8 cellular contexts compared by ENCODE assay signal in genomic region chr13:39616087-39616694, GRCh38. TPM values are rescaled to one million over a fixed set of nuclear protein-coding genes. Genes with fewer than 3 reads are reported as not detected.
DNase-seq lines count a peak whose midpoint lies in the region; ATAC-seq and TF ChIP-seq lines count a peak whose summit lies in the region.

No MANE protein-coding gene starts in this region.

- H3K9ac ChIP-seq in OCI-LY1 (ENCODE audit: low read length), result no peak overlapping the region

- H2AFZ ChIP-seq in OCI-LY1 (ENCODE audit: low read length), result no peak overlapping the region

- no peak overlapping the region for H3K4me3 Mint-ChIP-seq in CD4-positive, alpha-beta memory T cell

- no peaks in the 10 kb centered on the region for H4K20me1 ChIP-seq in OCI-LY1 (ENCODE audit: insufficient read depth, low read length)

- DNase-seq in CD4-positive, alpha-beta memory T cell, result peak; percentile 39 to 44 (median 40)
- DNase-seq in amniotic epithelial cell (ENCODE audit: low read depth) (peak; percentile 56), left ventricle myocardium inferior (no peak), renal cortical epithelial cell (ENCODE audit: low read depth) (peak; percentile 61)
- no peak for DNase-seq in activated effector memory CD4-positive, alpha-beta T cell treated with Interleukin-2 at 50 U/mL for 16 hours

- peak; percentile 85 for TF ChIP-seq RAD21 in Ishikawa (IDR thresholded peaks at IDR 0.05; ENCODE audit: low read depth)

- H3K27me3 Mint-ChIP-seq in CD4-positive, alpha-beta memory T cell, result peaks cover 0 to 7% of the 10 kb centered on the region in 2 donors

- no peaks in the 10 kb centered on the region for H3K9me3 ChIP-seq in CD4-positive, alpha-beta memory T cell (ENCODE audit: control insufficient read depth in 1 of 2, low read length in 2 of 2)
- H3K9me3 ChIP-seq in OCI-LY1 (ENCODE audit: low read length) (no peaks in the 10 kb centered on the region), left ventricle myocardium inferior (replicated peaks) (no peaks in the 10 kb centered on the region)

- CTCF ChIA-PET in CD4-positive, alpha-beta memory T cell (lab: Charles Lee; ENCODE audit: partially characterized antibody), result interaction anchor here (0.5 to 1.5 kb wide), 25 partner anchors 9 to 565 kb away, joined by 3 to 10 read pairs (median 3); no protein-coding TSS in a partner anchor

- no peaks in the 10 kb centered on the region for H3K36me3 Mint-ChIP-seq in CD4-positive, alpha-beta memory T cell

- H3K4me1 ChIP-seq in CD4-positive, alpha-beta memory T cell (ENCODE audit: insufficient read depth, low read length), result no peaks in the 10 kb centered on the region
- H3K4me1 ChIP-seq in OCI-LY1 (ENCODE audit: insufficient read depth, low read length, severe bottlenecking), result no peaks in the 10 kb centered on the region
- H3K4me1 ChIP-seq in left ventricle myocardium inferior, result peaks cover 6% of the 10 kb centered on the region

- no peaks in the 10 kb centered on the region for H3K9me2 ChIP-seq in OCI-LY1 (ENCODE audit: low read depth, low read length)

- H3K4me2 ChIP-seq in OCI-LY1 (ENCODE audit: low read length), result no peak overlapping the region

- TF ChIP-seq EP300 in Ishikawa (IDR thresholded peaks at IDR 0.05; ENCODE audit: borderline replicate concordance), result no peak

- H3K27ac ChIP-seq in CD4-positive, alpha-beta memory T cell (ENCODE audit: low read depth, low read length), result no peak overlapping the region
- H3K27ac ChIP-seq in OCI-LY1 (ENCODE audit: low read depth, low read length, poor library complexity, severe bottlenecking) (no peak overlapping the region), left ventricle myocardium inferior (replicated peaks) (no peak overlapping the region)

- H3F3A ChIP-seq in OCI-LY1 (ENCODE audit: insufficient read depth, low read length), result no peaks in the 10 kb centered on the region

- intact Hi-C loops in CD4-positive, alpha-beta memory T cell (cut with micrococcal nuclease), result loop anchor here (1.0 to 10.0 kb wide), 2 partner anchors 60 to 201 kb away; no protein-coding TSS in a partner anchor
- intact Hi-C loops in left ventricle myocardium inferior (cut with micrococcal nuclease), result loop anchor here (5.0 kb wide), 1 partner anchor 569 kb away; no protein-coding TSS in a partner anchor

- H3K9me3 Mint-ChIP-seq in CD4-positive, alpha-beta memory T cell, result no peaks in the 10 kb centered on the region

- no peak overlapping the region for H3K4me3 ChIP-seq in CD4-positive, alpha-beta memory T cell (ENCODE audit: low read length in 2 of 2)
- H3K4me3 ChIP-seq in OCI-LY1 (ENCODE audit: low read depth, low read length, poor library complexity, severe bottlenecking) (no peak overlapping the region), left ventricle myocardium inferior (no peak overlapping the region)

- no peaks in the 10 kb centered on the region for H3K27me3 ChIP-seq in CD4-positive, alpha-beta memory T cell (ENCODE audit: insufficient read depth, low read length)
- H3K27me3 ChIP-seq in OCI-LY1 (ENCODE audit: insufficient read depth, low read length), result 0 out of 2 replicates have a peak, but pooled peaks cover 4% of the 10 kb centered on the region
- no peaks in the 10 kb centered on the region for H3K27me3 ChIP-seq in left ventricle myocardium inferior (ENCODE audit: low read depth)

- H3K36me3 ChIP-seq in CD4-positive, alpha-beta memory T cell (ENCODE audit: insufficient read depth, low read length), result no peaks in the 10 kb centered on the region
- H3K36me3 ChIP-seq in OCI-LY1 (ENCODE audit: insufficient read depth, low read length) (no peaks in the 10 kb centered on the region), left ventricle myocardium inferior (no peaks in the 10 kb centered on the region)

- H3K4me1 Mint-ChIP-seq in CD4-positive, alpha-beta memory T cell, result no peaks in the 10 kb centered on the region

- H3K27ac Mint-ChIP-seq in CD4-positive, alpha-beta memory T cell, result no peak overlapping the region

- peak; percentile 59 for ATAC-seq in GM19035 (IDR thresholded peaks at IDR 0.05; ENCODE audit: unreplicated experiment)

- POLR2A ChIA-PET in CD4-positive, alpha-beta memory T cell (lab: Charles Lee; ENCODE audit: partially characterized antibody), result no interaction called here

- H3K79me2 ChIP-seq in OCI-LY1 (ENCODE audit: insufficient read depth, low read length), result no peaks in the 10 kb centered on the region

- peak; percentile 79 for TF ChIP-seq CTCF in OCI-LY1 (IDR thresholded peaks at IDR 0.05; ENCODE audit: low read length)
- TF ChIP-seq CTCF in left ventricle myocardium inferior (IDR thresholded peaks at IDR 0.05; ENCODE audit: borderline replicate concordance), result peak; percentile 95

TF ChIP-seq in Ishikawa, 13 proteins besides CTCF, POLR2A, EP300 and RAD21:
- TF ChIP-seq REST (IDR thresholded peaks at IDR 0.05; ENCODE audit: low read depth) (no peak), TEAD4 (IDR thresholded peaks at IDR 0.05) (no peak), USF1 (IDR thresholded peaks at IDR 0.05) (no peak), NFIC (IDR thresholded peaks at IDR 0.05) (no peak), TCF12 (IDR thresholded peaks at IDR 0.05; ENCODE audit: low read depth) (no peak), TAF1 (IDR thresholded peaks at IDR 0.05; ENCODE audit: low read depth) (no peak), CEBPB (IDR thresholded peaks at IDR 0.05) (no peak), CREB1 (IDR thresholded peaks at IDR 0.05; ENCODE audit: low read depth) (no peak), YY1 (IDR thresholded peaks at IDR 0.05; ENCODE audit: low read depth) (no peak), EGR1 (IDR thresholded peaks at IDR 0.05) (no peak), MAX (IDR thresholded peaks at IDR 0.05) (no peak), ZBTB7A (IDR thresholded peaks at IDR 0.05; ENCODE audit: low read depth) (no peak)

RNA-seq across cellular contexts. Expression of gene LHFPL6, which starts 13.2 kb away (rescaled TPM):
- total RNA-seq in CD4-positive, alpha-beta memory T cell, result not detected
- polyA plus RNA-seq in CD4-positive, alpha-beta memory T cell, result under 1 TPM in 1 of 2 donors, not detected in 1; 0.16 TPM
- total RNA-seq in left ventricle myocardium inferior (51.4 TPM), renal cortical epithelial cell (14.1 and 17.9 TPM in 2 replicates)

RNA-seq across cellular contexts. Expression of gene COG6, which starts 39.3 kb away (rescaled TPM):
- total RNA-seq in CD4-positive, alpha-beta memory T cell, result 10 to 100 TPM; 37.2 to 44.5 TPM
- 10 to 100 TPM; 12.2 to 18.1 TPM for polyA plus RNA-seq in CD4-positive, alpha-beta memory T cell
- total RNA-seq in left ventricle myocardium inferior (33.4 TPM), renal cortical epithelial cell (27.0 and 34.7 TPM in 2 replicates)

Comparison
In these comparisons a context has a peak if more than half of its experiments do, and no peak if none do; other contexts are left out.
1. DNase-seq: peak in CD4-positive, alpha-beta memory T cell (5 of 5), amniotic epithelial cell (single experiment) and renal cortical epithelial cell (single experiment); none in left ventricle myocardium inferior (single experiment) and activated effector memory CD4-positive, alpha-beta T cell treated with Interleukin-2 at 50 U/mL for 16 hours (single experiment).
2. RNA of gene LHFPL6, which starts 13.2 kb away (total RNA-seq): 51.4 TPM in left ventricle myocardium inferior (single experiment) and 14.1 to 17.9 TPM in renal cortical epithelial cell; not detected in CD4-positive, alpha-beta memory T cell; every median in the first group is over 10 times any median in the second.